13 cellular contexts compared by ENCODE assay signal in genomic region chr3:184816654-184817053, GRCh38.
"Had no signal": no experiment of that assay in that cellular context is flagged by ENCODE, and none has a peak within 500 bp of the region (broad histone marks: within the 10 kb centered on the region; RNA-seq: fewer than 3 reads in every experiment).

No MANE protein-coding gene starts in this region.

- ATAC-seq: activated CD4-positive, CD25-positive, alpha-beta regulatory T cell treated with anti-CD3 and anti-CD28 coated beads, Interleukin-2, amount 50 U/mL, for 24 hours; activated CD8-positive, alpha-beta memory T cell treated with anti-CD3 and anti-CD28 coated beads, Interleukin-2, amount 10 ng/mL, durations not matched to agents 7 days and 5 days; naive thymus-derived CD8-positive, alpha-beta T cell; right lobe of liver had no signal

- DNase-seq: activated CD4-positive, alpha-beta T cell treated with anti-CD3 and anti-CD28 coated beads, Interleukin-2, amount 50 U/mL, for 48 hours; activated CD8-positive, alpha-beta memory T cell treated with anti-CD3 and anti-CD28 coated beads, Interleukin-2, amount 10 ng/mL, durations not matched to agents 7 days and 5 days; activated effector memory CD4-positive, alpha-beta T cell treated with Interleukin-2 at 50 U/mL for 16 hours; activated T-cell treated with anti-CD3 and anti-CD28 coated beads, Interleukin-2, amount 50 U/mL, for 24 hours; naive thymus-derived CD8-positive, alpha-beta T cell; right lobe of liver; stimulated activated CD4-positive, alpha-beta T cell treated with anti-CD3 and anti-CD28 coated beads, Interleukin-12 subunit alpha, Interleukin-12 subunit beta, amount 100 ng/mL, for 4 hours; stimulated activated naive CD4-positive, alpha-beta T cell; upper lobe of left lung had no signal

- H3K27me3 Mint-ChIP-seq: activated naive CD8-positive, alpha-beta T cell; activated T-cell treated with anti-CD3 and anti-CD28 coated beads, Interleukin-2, amount 50 U/mL, for 24 hours had no signal

- H3K36me3 ChIP-seq: upper lobe of left lung had no signal

- H3K27ac Mint-ChIP-seq: activated CD8-positive, alpha-beta memory T cell treated with anti-CD3 and anti-CD28 coated beads, Interleukin-2, amount 10 ng/mL, durations not matched to agents 7 days and 5 days; activated T-cell treated with anti-CD3 and anti-CD28 coated beads, Interleukin-2, amount 50 U/mL, for 24 hours had no signal

- H3K27ac ChIP-seq: right lobe of liver, suprapubic skin, upper lobe of left lung had no signal

- H3K4me3 ChIP-seq: lung, right lobe of liver, suprapubic skin, upper lobe of left lung had no signal

- H3K4me3 Mint-ChIP-seq: activated CD8-positive, alpha-beta memory T cell treated with anti-CD3 and anti-CD28 coated beads, Interleukin-2, amount 10 ng/mL, durations not matched to agents 7 days and 5 days; activated naive CD8-positive, alpha-beta T cell; activated T-cell treated with anti-CD3 and anti-CD28 coated beads, Interleukin-2, amount 50 U/mL, for 24 hours had no signal

- H3K9me3 ChIP-seq: right lobe of liver, suprapubic skin, upper lobe of left lung had no signal

- H3K9me3 Mint-ChIP-seq: activated T-cell treated with anti-CD3 and anti-CD28 coated beads, Interleukin-2, amount 50 U/mL, for 24 hours had no signal

- H3K27me3 ChIP-seq: right lobe of liver, suprapubic skin, upper lobe of left lung had no signal
